In the genomic region with DNA sequence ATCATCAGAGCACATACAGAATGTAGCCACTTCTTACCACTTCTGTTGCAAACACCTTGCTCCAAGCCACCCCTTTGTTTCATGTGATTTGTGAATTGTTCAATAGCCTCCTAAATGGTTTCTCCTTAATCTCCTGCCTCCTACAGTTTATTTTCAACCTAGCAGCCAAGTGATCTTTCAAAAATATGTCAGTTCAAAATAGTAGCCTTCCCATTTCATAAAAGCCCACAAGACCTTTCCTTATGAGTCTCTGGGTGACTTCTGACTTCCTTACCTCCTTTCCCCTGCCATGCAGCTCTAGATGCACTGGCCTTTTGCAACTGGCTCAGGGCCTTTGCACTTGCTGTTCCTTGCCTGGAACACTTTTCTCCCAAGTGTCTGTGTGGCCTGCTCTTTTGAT, we compare ENCODE assay signal across 31 cellular contexts. TPM values are rescaled to one million over a fixed set of nuclear protein-coding genes. Genes with fewer than 3 reads are reported as not detected.
"Had no signal": no experiment of that assay in that cellular context is flagged by ENCODE, and none has a peak within 500 bp of the region (broad histone marks: within the 10 kb centered on the region; RNA-seq: fewer than 3 reads in every experiment).

No MANE protein-coding gene starts in this region.

- H3K36me3 Mint-ChIP-seq: immature natural killer cell; stimulated activated naive B cell treated with anti-CD40 and anti-IgM and Interleukin-4, amounts not matched to agents 10 μg/mL and 1 μg/mL and 100 μg/mL, for 72 hours had no signal

- H3K9me3 Mint-ChIP-seq: immature natural killer cell; naive thymus-derived CD8-positive, alpha-beta T cell; nephron; neural crest cell; stimulated activated naive B cell treated with anti-CD40 and anti-IgM and Interleukin-4, amounts not matched to agents 10 μg/mL and 1 μg/mL and 100 μg/mL, for 72 hours had no signal

- H3K27ac Mint-ChIP-seq: immature natural killer cell; naive thymus-derived CD8-positive, alpha-beta T cell; nephron; stimulated activated naive B cell treated with anti-CD40 and anti-IgM and Interleukin-4, amounts not matched to agents 10 μg/mL and 1 μg/mL and 100 μg/mL, for 72 hours had no signal

- DNase-seq: hypothalamus; immature natural killer cell; kidney; left colon; left lung; lower lobe of right lung; mammary epithelial cell; mesenchymal stem cell; naive thymus-derived CD8-positive, alpha-beta T cell; nucleus accumbens; pancreas; posterior cingulate gyrus; retina; right cardiac atrium; stimulated activated CD4-positive, alpha-beta T cell treated with anti-CD3 and anti-CD28 coated beads, Interleukin-12 subunit alpha, Interleukin-12 subunit beta, amount 100 ng/mL, for 4 hours; stimulated activated CD4-positive, alpha-beta T cell treated with anti-CD3 and anti-CD28 coated beads, Interleukin-15, amount 100 ng/mL, for 24 hours; stimulated activated CD4-positive, alpha-beta T cell treated with anti-CD3 and anti-CD28 coated beads, Interleukin-2, amount 100 ng/mL, for 24 hours; stimulated activated CD4-positive, alpha-beta T cell treated with anti-CD3 and anti-CD28 coated beads, Interleukin-4, amount 100 ng/mL, for 1 hour; stimulated activated naive B cell treated with anti-CD40 and anti-IgM and Interleukin-4, amounts not matched to agents 10 μg/mL and 1 μg/mL and 100 μg/mL, for 72 hours; stimulated activated naive CD8-positive, alpha-beta T cell treated with anti-CD3 and anti-CD28 coated beads, Interleukin-15, Interleukin-2, amounts not matched to agents 100 U/mL and 50 U/mL, for 24 hours; stomach; tibial artery; trophoblast cell; upper lobe of right lung had no signal

- H3K36me3 ChIP-seq: left lung, pancreas, prostate gland, thoracic aorta had no signal

- H3K27ac ChIP-seq: left lung, lower lobe of right lung, pancreas, prostate gland, skin epidermis, suprapubic skin, thoracic aorta, tibial artery, upper lobe of right lung had no signal

- H3K27me3 ChIP-seq: left lung, pancreas, stomach, suprapubic skin, tibial artery, upper lobe of right lung had no signal

- ATAC-seq: left colon; left lung; lower lobe of right lung; naive thymus-derived CD8-positive, alpha-beta T cell; pancreas; right cardiac atrium; sciatic nerve; stimulated activated naive B cell treated with anti-CD40 and anti-IgM and Interleukin-4, amounts not matched to agents 10 μg/mL and 1 μg/mL and 100 μg/mL, for 72 hours; stimulated activated naive CD8-positive, alpha-beta T cell treated with anti-CD3 and anti-CD28 coated beads, Interleukin-15, Interleukin-2, amounts not matched to agents 100 U/mL and 50 U/mL, for 24 hours; upper lobe of right lung had no signal

- H3K4me3 Mint-ChIP-seq: immature natural killer cell; naive thymus-derived CD8-positive, alpha-beta T cell; nephron; neural crest cell; stimulated activated naive B cell treated with anti-CD40 and anti-IgM and Interleukin-4, amounts not matched to agents 10 μg/mL and 1 μg/mL and 100 μg/mL, for 72 hours had no signal

- H3K4me3 ChIP-seq: left lung, lower lobe of right lung, pancreas, prostate gland, skin epidermis, stomach, suprapubic skin, thoracic aorta, tibial artery, upper lobe of right lung had no signal

- H3K27me3 Mint-ChIP-seq: naive thymus-derived CD8-positive, alpha-beta T cell; stimulated activated naive B cell treated with anti-CD40 and anti-IgM and Interleukin-4, amounts not matched to agents 10 μg/mL and 1 μg/mL and 100 μg/mL, for 72 hours had no signal

- H3K9me3 ChIP-seq: left lung, lower lobe of right lung, pancreas, prostate gland, stomach, suprapubic skin, thoracic aorta, tibial artery, upper lobe of right lung had no signal

RNA-seq across cellular contexts. Expression of gene INMT, which starts 24.1 kb away (rescaled TPM):
- total RNA-seq: mammary epithelial cell had no signal
